Comparison of ENCODE assay signal across 1 cellular context in genomic region chr2:86807462-86808275, GRCh38.
A peak's percentile ranks its signal among the peaks of the same experiment; 100 is the strongest.
TF ChIP-seq lines count a peak whose summit lies in the region.

No MANE protein-coding gene starts in this region.

TF ChIP-seq in HepG2, 621 proteins besides CTCF, POLR2A, EP300 and RAD21 (continued from another document and continues in another):
- TF ChIP-seq, protein P1, sequence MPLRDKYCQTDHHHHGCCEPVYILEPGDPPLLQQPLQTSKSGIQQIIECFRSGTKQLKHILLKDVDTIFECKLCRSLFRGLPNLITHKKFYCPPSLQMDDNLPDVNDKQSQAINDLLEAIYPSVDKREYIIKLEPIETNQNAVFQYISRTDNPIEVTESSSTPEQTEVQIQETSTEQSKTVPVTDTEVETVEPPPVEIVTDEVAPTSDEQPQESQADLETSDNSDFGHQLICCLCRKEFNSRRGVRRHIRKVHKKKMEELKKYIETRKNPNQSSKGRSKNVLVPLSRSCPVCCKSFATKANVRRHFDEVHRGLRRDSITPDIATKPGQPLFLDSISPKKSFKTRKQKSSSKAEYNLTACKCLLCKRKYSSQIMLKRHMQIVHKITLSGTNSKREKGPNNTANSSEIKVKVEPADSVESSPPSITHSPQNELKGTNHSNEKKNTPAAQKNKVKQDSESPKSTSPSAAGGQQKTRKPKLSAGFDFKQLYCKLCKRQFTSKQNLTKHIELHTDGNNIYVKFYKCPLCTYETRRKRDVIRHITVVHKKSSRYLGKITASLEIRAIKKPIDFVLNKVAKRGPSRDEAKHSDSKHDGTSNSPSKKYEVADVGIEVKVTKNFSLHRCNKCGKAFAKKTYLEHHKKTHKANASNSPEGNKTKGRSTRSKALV (CRISPR knock-in tag; IDR thresholded peaks at IDR 0.05) = peak; percentile 17; the same call in 1 of the 2 replicates
- TF ChIP-seq ZNF589 (CRISPR knock-in tag; conservative IDR thresholded peaks at IDR 0.05) (peak; percentile 45; the same call in 1 of the 2 replicates), ARNT2 (CRISPR knock-in tag; IDR thresholded peaks at IDR 0.05; ENCODE audit: low read depth) (peak; percentile 76; the same call in 1 of the 2 replicates), SAFB2 (CRISPR knock-in tag; IDR thresholded peaks at IDR 0.05; ENCODE audit: borderline replicate concordance, low read depth) (peak; percentile 69; the same call in 1 of the 2 replicates), LBX2 (CRISPR knock-in tag; IDR thresholded peaks at IDR 0.05; ENCODE audit: borderline replicate concordance) (peak; percentile 43; the same call in 1 of the 2 replicates), ZBTB33 (CRISPR knock-in tag; IDR thresholded peaks at IDR 0.05) (no peak; the same call in 1 of the 2 replicates), ETS1 (CRISPR knock-in tag; IDR thresholded peaks at IDR 0.05) (0 out of 2 replicates have a peak, but pooled peaks have one; percentile 17), KLF16 (CRISPR knock-in tag; IDR thresholded peaks at IDR 0.05) (0 out of 4 replicates have a peak, but pooled peaks of 1 of the 2 experiments have one; percentile 62), ZNF782 (CRISPR knock-in tag; IDR thresholded peaks at IDR 0.05; ENCODE audit: borderline replicate concordance) (peak; percentile 54; the same call in 1 of the 2 replicates), REST (IDR thresholded peaks at IDR 0.05; ENCODE audit: borderline replicate concordance in 1 of 2, low read depth in 1 of 2, low read length in 2 of 2) (0 out of 4 replicates have a peak, but pooled peaks of 1 of the 2 experiments have one; percentile 6), ZNF317 (CRISPR knock-in tag; IDR thresholded peaks at IDR 0.05) (peak; percentile 29; the same call in 1 of the 2 replicates), POGZ (CRISPR knock-in tag; IDR thresholded peaks at IDR 0.05) (0 out of 2 replicates have a peak, but pooled peaks have one; percentile 65), SOX5 (CRISPR knock-in tag; IDR thresholded peaks at IDR 0.05; ENCODE audit: borderline replicate concordance) (0 out of 2 replicates have a peak, but pooled peaks have one; percentile 27), FOXA1 (IDR thresholded peaks at IDR 0.05) (no peak), FOXA1 (CRISPR knock-in tag; IDR thresholded peaks at IDR 0.05) (peak; percentile 54), ZNF34 (CRISPR knock-in tag; IDR thresholded peaks at IDR 0.05; ENCODE audit: borderline replicate concordance) (0 out of 2 replicates have a peak, but pooled peaks have one; percentile 55), ZNF768 (CRISPR knock-in tag; IDR thresholded peaks at IDR 0.05) (peak; percentile 29; the same call in 1 of the 2 replicates), ZNF724P (CRISPR knock-in tag; IDR thresholded peaks at IDR 0.05; ENCODE audit: borderline replicate concordance) (peak; percentile 74; the same call in 1 of the 2 replicates), IRF1 (CRISPR knock-in tag; IDR thresholded peaks at IDR 0.05; ENCODE audit: low read depth) (no peak), ZNF615 (CRISPR knock-in tag; IDR thresholded peaks at IDR 0.05; ENCODE audit: borderline replicate concordance) (no peak), ZBTB20 (CRISPR knock-in tag; IDR thresholded peaks at IDR 0.05; ENCODE audit: borderline replicate concordance, low read depth) (peak; percentile 58; the same call in 1 of the 2 replicates), MED13 (CRISPR knock-in tag; IDR thresholded peaks at IDR 0.05) (no peak), MEIS1 (CRISPR knock-in tag; IDR thresholded peaks at IDR 0.05; ENCODE audit: borderline replicate concordance) (0 out of 2 replicates have a peak, but pooled peaks have one; percentile 55), ZNF343 (CRISPR knock-in tag; IDR thresholded peaks at IDR 0.05) (peak; percentile 57; the same call in 1 of the 2 replicates), XBP1 (CRISPR knock-in tag; IDR thresholded peaks at IDR 0.05) (no peak), SRSF1 (optimal IDR thresholded peaks at IDR 0.05; ENCODE audit: low read depth, low read length) (no peak), CHCHD3 (CRISPR knock-in tag; IDR thresholded peaks at IDR 0.05) (0 out of 2 replicates have a peak, but pooled peaks have one; percentile 80), PLSCR1 (CRISPR knock-in tag; IDR thresholded peaks at IDR 0.05; ENCODE audit: borderline replicate concordance) (no peak), ZNF646 (CRISPR knock-in tag; IDR thresholded peaks at IDR 0.05) (0 out of 2 replicates have a peak, but pooled peaks have one; percentile 19), PCBP1 (IDR thresholded peaks at IDR 0.05; ENCODE audit: borderline replicate concordance, low read depth, low read length) (0 out of 2 replicates have a peak, but pooled peaks have one; percentile 63)
- TF ChIP-seq, protein P2, sequence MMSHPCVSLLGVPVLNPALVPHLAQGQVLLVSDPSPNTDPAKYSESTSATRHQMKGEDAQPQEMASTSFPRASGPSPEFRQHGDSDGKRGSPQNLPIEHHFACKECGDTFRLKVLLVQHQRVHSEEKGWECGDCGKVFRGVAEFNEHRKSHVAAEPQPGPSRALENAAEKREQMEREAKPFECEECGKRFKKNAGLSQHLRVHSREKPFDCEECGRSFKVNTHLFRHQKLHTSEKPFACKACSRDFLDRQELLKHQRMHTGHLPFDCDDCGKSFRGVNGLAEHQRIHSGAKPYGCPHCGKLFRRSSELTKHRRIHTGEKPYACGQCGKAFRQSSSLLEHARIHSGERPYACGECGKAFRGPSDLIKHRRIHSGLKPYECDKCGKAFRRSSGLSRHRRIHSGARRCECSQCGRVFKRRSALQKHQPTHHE (CRISPR knock-in tag; IDR thresholded peaks at IDR 0.05; ENCODE audit: borderline replicate concordance) = 0 out of 2 replicates have a peak, but pooled peaks have one; percentile 6
- TF ChIP-seq, protein P3, sequence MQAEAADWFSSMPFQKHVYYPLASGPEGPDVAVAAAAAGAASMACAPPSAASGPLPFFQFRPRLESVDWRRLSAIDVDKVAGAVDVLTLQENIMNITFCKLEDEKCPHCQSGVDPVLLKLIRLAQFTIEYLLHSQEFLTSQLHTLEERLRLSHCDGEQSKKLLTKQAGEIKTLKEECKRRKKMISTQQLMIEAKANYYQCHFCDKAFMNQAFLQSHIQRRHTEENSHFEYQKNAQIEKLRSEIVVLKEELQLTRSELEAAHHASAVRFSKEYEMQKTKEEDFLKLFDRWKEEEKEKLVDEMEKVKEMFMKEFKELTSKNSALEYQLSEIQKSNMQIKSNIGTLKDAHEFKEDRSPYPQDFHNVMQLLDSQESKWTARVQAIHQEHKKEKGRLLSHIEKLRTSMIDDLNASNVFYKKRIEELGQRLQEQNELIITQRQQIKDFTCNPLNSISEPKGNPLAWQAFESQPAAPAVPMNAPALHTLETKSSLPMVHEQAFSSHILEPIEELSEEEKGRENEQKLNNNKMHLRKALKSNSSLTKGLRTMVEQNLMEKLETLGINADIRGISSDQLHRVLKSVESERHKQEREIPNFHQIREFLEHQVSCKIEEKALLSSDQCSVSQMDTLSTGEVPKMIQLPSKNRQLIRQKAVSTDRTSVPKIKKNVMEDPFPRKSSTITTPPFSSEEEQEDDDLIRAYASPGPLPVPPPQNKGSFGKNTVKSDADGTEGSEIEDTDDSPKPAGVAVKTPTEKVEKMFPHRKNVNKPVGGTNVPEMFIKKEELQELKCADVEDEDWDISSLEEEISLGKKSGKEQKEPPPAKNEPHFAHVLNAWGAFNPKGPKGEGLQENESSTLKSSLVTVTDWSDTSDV (CRISPR knock-in tag; IDR thresholded peaks at IDR 0.05) = 0 out of 2 replicates have a peak, but pooled peaks have one; percentile 29
